ENCODE assay signal across 8 cellular contexts in the genomic region with DNA sequence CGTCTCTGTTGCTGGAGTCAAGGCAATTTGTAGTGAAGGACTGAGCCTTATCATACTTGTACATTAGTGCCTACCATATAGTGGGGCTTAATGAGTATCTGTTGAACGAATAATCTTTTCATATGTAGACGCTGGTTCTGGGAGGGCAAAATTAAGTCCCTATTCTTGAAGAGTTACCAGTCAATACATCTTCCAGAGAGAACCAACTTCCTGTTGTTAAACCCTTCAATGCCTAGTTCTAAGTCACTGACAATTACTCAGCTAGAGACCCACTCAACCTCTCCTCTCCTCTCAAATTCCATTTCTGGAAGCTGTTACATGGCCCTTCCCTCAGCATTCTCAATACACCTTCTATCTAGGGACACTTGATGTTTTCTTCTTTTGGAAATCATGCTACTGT. TPM values are rescaled to one million over a fixed set of nuclear protein-coding genes. Genes with fewer than 3 reads are reported as not detected.
DNase-seq lines count a peak whose midpoint lies in the region; ATAC-seq lines count a peak whose summit lies in the region.

No MANE protein-coding gene starts in this region.

- H3K4me1 Mint-ChIP-seq in natural killer cell treated with Interleukin-12 subunit alpha and Interleukin-12 subunit beta and Interleukin-15 and Interleukin-18, amount 100 ng/mL, for 72 hours (ENCODE audit: low read depth in 2 of 2) = peaks cover 22 to 27% of the 10 kb centered on the region in 2 donors

- H3K4me3 Mint-ChIP-seq in natural killer cell treated with Interleukin-12 subunit alpha and Interleukin-12 subunit beta and Interleukin-15 and Interleukin-18, amount 100 ng/mL, for 72 hours = peak overlapping the region; percentile 93

- H3K9me3 Mint-ChIP-seq in natural killer cell treated with Interleukin-12 subunit alpha and Interleukin-12 subunit beta and Interleukin-15 and Interleukin-18, amount 100 ng/mL, for 72 hours = no peaks in the 10 kb centered on the region

- ATAC-seq in natural killer cell treated with Interleukin-12 subunit alpha and Interleukin-12 subunit beta and Interleukin-15 and Interleukin-18, amount 100 ng/mL, for 72 hours = no peak
- ATAC-seq in HG02870 (IDR thresholded peaks at IDR 0.05; ENCODE audit: unreplicated experiment) (no peak), GM19397 (IDR thresholded peaks at IDR 0.05; ENCODE audit: unreplicated experiment) (no peak)

- peak overlapping the region; percentile 95 to 98 for H3K27ac Mint-ChIP-seq in natural killer cell treated with Interleukin-12 subunit alpha and Interleukin-12 subunit beta and Interleukin-15 and Interleukin-18, amount 100 ng/mL, for 72 hours

- no peaks in the 10 kb centered on the region for H3K36me3 Mint-ChIP-seq in natural killer cell treated with Interleukin-12 subunit alpha and Interleukin-12 subunit beta and Interleukin-15 and Interleukin-18, amount 100 ng/mL, for 72 hours

- DNase-seq in DMS 273 (lab: John Stamatoyannopoulos, UW; ENCODE audit: unreplicated experiment) = peak; percentile 49
- no peak for DNase-seq in DMS 273 treated with DMSO at 0.1 percent for 48 hours (lab: John Stamatoyannopoulos, UW)
- DNase-seq in NCI-H524 treated with DMSO at 0.1 percent for 48 hours (lab: John Stamatoyannopoulos, UW) = peak; percentile 85
- peak; percentile 16 for DNase-seq in cerebellar cortex (ENCODE audit: low spot score)
- DNase-seq in natural killer cell treated with Interleukin-12 subunit alpha and Interleukin-12 subunit beta and Interleukin-15 and Interleukin-18, amount 100 ng/mL, for 72 hours (ENCODE audit: low spot score) = no peak
- DNase-seq in NCI-H146 (lab: John Stamatoyannopoulos, UW) = no peak

- no peaks in the 10 kb centered on the region for H3K27me3 Mint-ChIP-seq in natural killer cell treated with Interleukin-12 subunit alpha and Interleukin-12 subunit beta and Interleukin-15 and Interleukin-18, amount 100 ng/mL, for 72 hours

RNA-seq across cellular contexts. Expression of gene MOB4, which starts 1.1 kb away (rescaled TPM):
- 10 to 100 TPM; 16.9 to 25.7 TPM for total RNA-seq in natural killer cell treated with Interleukin-12 subunit alpha and Interleukin-12 subunit beta and Interleukin-15 and Interleukin-18, amount 100 ng/mL, for 72 hours

RNA-seq across cellular contexts. Expression of gene HSPE1, which starts 14.6 kb away (rescaled TPM):
- 100 to 1,000 TPM; 140 to 158 TPM for total RNA-seq in natural killer cell treated with Interleukin-12 subunit alpha and Interleukin-12 subunit beta and Interleukin-15 and Interleukin-18, amount 100 ng/mL, for 72 hours

RNA-seq across cellular contexts. Expression of gene HSPD1, which starts 15.1 kb away (rescaled TPM):
- 100 to 1,000 TPM; 380 to 655 TPM for total RNA-seq in natural killer cell treated with Interleukin-12 subunit alpha and Interleukin-12 subunit beta and Interleukin-15 and Interleukin-18, amount 100 ng/mL, for 72 hours

Comparison
In these comparisons a context has a peak if more than half of its experiments do, and no peak if none do; other contexts are left out.
1. DNase-seq: peak in DMS 273 (single experiment), NCI-H524 treated with DMSO at 0.1 percent for 48 hours (single experiment) and cerebellar cortex (single experiment); none in DMS 273 treated with DMSO at 0.1 percent for 48 hours (single experiment), natural killer cell treated with Interleukin-12 subunit alpha and Interleukin-12 subunit beta and Interleukin-15 and Interleukin-18, amount 100 ng/mL, for 72 hours (single experiment) and NCI-H146 (single experiment).